Comparison of ENCODE assay signal across 8 cellular contexts in genomic region chr12:121712462-121713256, GRCh38. TPM values are rescaled to one million over a fixed set of nuclear protein-coding genes. Genes with fewer than 3 reads are reported as not detected.
DNase-seq lines count a peak whose midpoint lies in the region; ATAC-seq and TF ChIP-seq lines count a peak whose summit lies in the region.

TSS of gene TMEM120B (plus strand) at chr12:121712752. CDS start at chr12:121712896, 144 bp downstream.

- H3K9me3 Mint-ChIP-seq in central memory CD8-positive, alpha-beta T cell: no peaks in the 10 kb centered on the region

- H3K36me3 ChIP-seq in kidney epithelial cell (ENCODE audit: control insufficient read depth, insufficient read depth, low read length): no peaks in the 10 kb centered on the region

- DNase-seq in NCI-H82 (lab: John Stamatoyannopoulos, UW) (peak; percentile 82), NCI-H82 treated with DMSO at 0.1 percent for 48 hours (lab: John Stamatoyannopoulos, UW; ENCODE audit: unreplicated experiment) (no peak), NCI-H146 (lab: John Stamatoyannopoulos, UW) (peak; percentile 80), kidney epithelial cell (ENCODE audit: low read depth) (no peak)
- peak; percentile 75 to 76 for DNase-seq in central memory CD8-positive, alpha-beta T cell (ENCODE audit: low spot score in 2 of 2)
- DNase-seq in stimulated activated CD4-positive, alpha-beta T cell treated with anti-CD3 and anti-CD28 coated beads, Interleukin-1b, Interleukin-23, amount 100 ng/mL, for 1 hour (ENCODE audit: low read depth in 2 of 2): peak; percentile 64 to 76

- H3K27me3 Mint-ChIP-seq in central memory CD8-positive, alpha-beta T cell: no peaks in the 10 kb centered on the region

- peaks cover 8% of the 10 kb centered on the region for H3K36me3 Mint-ChIP-seq in central memory CD8-positive, alpha-beta T cell (ENCODE audit: insufficient read depth)

- H3K27ac Mint-ChIP-seq in central memory CD8-positive, alpha-beta T cell (ENCODE audit: low read depth): peak within 1 kb of the TSS; percentile 89

- H3K4me1 Mint-ChIP-seq in central memory CD8-positive, alpha-beta T cell: peaks cover 25% of the 10 kb centered on the region

- H3K27me3 ChIP-seq in kidney epithelial cell (ENCODE audit: control insufficient read depth, insufficient read depth, low read length): no peaks in the 10 kb centered on the region

- peak; percentile 88 for ATAC-seq in HG02759 (IDR thresholded peaks at IDR 0.05; ENCODE audit: unreplicated experiment)
- peak; percentile 90 to 91 for ATAC-seq in activated CD4-positive, CD25-positive, alpha-beta regulatory T cell treated with anti-CD3 and anti-CD28 coated beads, Interleukin-2, amount 50 U/mL, for 24 hours
- peak; percentile 87 for ATAC-seq in central memory CD8-positive, alpha-beta T cell (replicated peaks; ENCODE audit: extremely low read depth, poor library complexity, severe bottlenecking)

- H3K4me3 ChIP-seq in kidney epithelial cell (ENCODE audit: low read depth, low read length): peak within 1 kb of the TSS; percentile 78

- TF ChIP-seq CTCF in kidney epithelial cell (IDR thresholded peaks at IDR 0.05; ENCODE audit: insufficient read depth, low read length, poor library complexity, severe bottlenecking): no peak

- H3K4me3 Mint-ChIP-seq in central memory CD8-positive, alpha-beta T cell: peak within 1 kb of the TSS; percentile 82

RNA-seq across cellular contexts. Expression of gene TMEM120B, which starts in this region (rescaled TPM):
- 8.8 and 8.9 TPM in 2 replicates for total RNA-seq in kidney epithelial cell

Comparison
In these comparisons a context has a peak if more than half of its experiments do, and no peak if none do; other contexts are left out.
1. DNase-seq: peak in NCI-H82 (single experiment), NCI-H146 (single experiment), central memory CD8-positive, alpha-beta T cell (2 of 2) and stimulated activated CD4-positive, alpha-beta T cell treated with anti-CD3 and anti-CD28 coated beads, Interleukin-1b, Interleukin-23, amount 100 ng/mL, for 1 hour (2 of 2); none in NCI-H82 treated with DMSO at 0.1 percent for 48 hours (single experiment) and kidney epithelial cell (single experiment).
2. Peak in every context shown above with its lines, with median percentiles within 50 percentile points of each other: ATAC-seq.